In genomic region chr18:49766646-49767045, GRCh38 we compare ENCODE assay signal across 1 cellular context.
TF ChIP-seq lines count a peak whose summit lies in the region.

No MANE protein-coding gene starts in this region.

TF ChIP-seq in IMR-90, 13 proteins besides CTCF, POLR2A, EP300 and RAD21 (continued from another document):
- TF ChIP-seq ELK1 (IDR thresholded peaks at IDR 0.05; ENCODE audit: borderline replicate concordance, low read depth, low read length) (no peak), MAFK (IDR thresholded peaks at IDR 0.05; ENCODE audit: low read depth, low read length) (no peak), CEBPB (IDR thresholded peaks at IDR 0.05; ENCODE audit: low read depth, low read length) (no peak), MAZ (IDR thresholded peaks at IDR 0.05; ENCODE audit: borderline replicate concordance, low read depth, low read length) (no peak), RCOR1 (IDR thresholded peaks at IDR 0.05; ENCODE audit: insufficient replicate concordance, low read length) (no peak), SMC3 (IDR thresholded peaks at IDR 0.05; ENCODE audit: low read depth, low read length) (no peak), FOS (IDR thresholded peaks at IDR 0.05; ENCODE audit: low read depth, low read length) (no peak), USF2 (IDR thresholded peaks at IDR 0.05; ENCODE audit: low read depth, low read length) (no peak), MXI1 (IDR thresholded peaks at IDR 0.05; ENCODE audit: borderline replicate concordance, low read depth, low read length) (no peak), NFE2L2 (IDR thresholded peaks at IDR 0.05; ENCODE audit: low read depth, low read length) (no peak), CHD1 (IDR thresholded peaks at IDR 0.05; ENCODE audit: low read depth, low read length) (no peak), RFX5 (IDR thresholded peaks at IDR 0.05; ENCODE audit: low read depth, low read length) (no peak)
